ENCODE assay signal across 20 cellular contexts in genomic region chr21:40272037-40272436, GRCh38.
DNase-seq lines count a peak whose midpoint lies in the region; ATAC-seq and TF ChIP-seq lines count a peak whose summit lies in the region.
"Had no signal": no experiment of that assay in that cellular context is flagged by ENCODE, and none has a peak within 500 bp of the region (broad histone marks: within the 10 kb centered on the region; RNA-seq: fewer than 3 reads in every experiment).

No MANE protein-coding gene starts in this region.

- no peak for ATAC-seq in activated T-cell treated with anti-CD3 and anti-CD28 coated beads, Interleukin-2, amount 50 U/mL, for 72 hours (replicated peaks in 1 of 2)
- ATAC-seq in heart left ventricle: peak; percentile 16 to 79 (median 25)
- ATAC-seq: CD8-positive, alpha-beta T cell had no signal

- 14 to 19% (median 17%) methylated on average over 4 of the region's 4 CpGs for WGBS in heart left ventricle, 4 donors

- H3K36me3 ChIP-seq in heart left ventricle (no peaks in the 10 kb centered on the region), left ventricle myocardium inferior (no peaks in the 10 kb centered on the region)
- H3K36me3 ChIP-seq: BLaER1, HAP-1 had no signal

- no peak overlapping the region for H3K27ac ChIP-seq in heart left ventricle
- no peak overlapping the region for H3K27ac ChIP-seq in left ventricle myocardium inferior (replicated peaks)
- H3K27ac ChIP-seq: 22Rv1, BLaER1, C4-2B had no signal

- peak overlapping the region; percentile 12 for H3K27ac Mint-ChIP-seq in activated T-cell treated with anti-CD3 and anti-CD28 coated beads, Interleukin-2, amount 50 U/mL, for 72 hours
- H3K27ac Mint-ChIP-seq: B cell; CD4-positive, CD25-positive, alpha-beta regulatory T cell; CD8-positive, alpha-beta T cell; HFFc6 had no signal

- H3K4me1 ChIP-seq in heart left ventricle: peaks cover 0 to 6% (median 0%) of the 10 kb centered on the region in 12 donors
- H3K4me1 ChIP-seq in left ventricle myocardium inferior: peaks cover 18% of the 10 kb centered on the region
- H3K4me1 ChIP-seq: BLaER1, Caco-2, HAP-1 had no signal

- H3K27me3 ChIP-seq in heart left ventricle (no peaks in the 10 kb centered on the region), left ventricle myocardium inferior (ENCODE audit: low read depth) (no peaks in the 10 kb centered on the region)
- H3K27me3 ChIP-seq: BLaER1 had no signal

- no peaks in the 10 kb centered on the region for H3K9me3 ChIP-seq in heart left ventricle
- H3K9me3 ChIP-seq in left ventricle myocardium inferior (replicated peaks): no peaks in the 10 kb centered on the region
- H3K9me3 ChIP-seq: BLaER1, Caco-2, HAP-1 had no signal

- H3K4me1 Mint-ChIP-seq in activated T-cell treated with anti-CD3 and anti-CD28 coated beads, Interleukin-2, amount 50 U/mL, for 72 hours (ENCODE audit: low read depth): no peaks in the 10 kb centered on the region
- H3K4me1 Mint-ChIP-seq: B cell; CD4-positive, CD25-positive, alpha-beta regulatory T cell had no signal

- H3K4me3 Mint-ChIP-seq in activated T-cell treated with anti-CD3 and anti-CD28 coated beads, Interleukin-2, amount 50 U/mL, for 72 hours: no peak overlapping the region
- H3K4me3 Mint-ChIP-seq: B cell; CD4-positive, CD25-positive, alpha-beta regulatory T cell; CD8-positive, alpha-beta T cell; HFFc6 had no signal

- H3K36me3 Mint-ChIP-seq in activated T-cell treated with anti-CD3 and anti-CD28 coated beads, Interleukin-2, amount 50 U/mL, for 72 hours (ENCODE audit: insufficient read depth in 2 of 2): no peaks in the 10 kb centered on the region
- H3K36me3 Mint-ChIP-seq: CD4-positive, CD25-positive, alpha-beta regulatory T cell; CD8-positive, alpha-beta T cell had no signal

- H3K9me3 Mint-ChIP-seq in activated T-cell treated with anti-CD3 and anti-CD28 coated beads, Interleukin-2, amount 50 U/mL, for 72 hours: peaks cover 1 to 4% of the 10 kb centered on the region in 2 donors

- peak; percentile 30 for DNase-seq in NCI-H146 (lab: John Stamatoyannopoulos, UW)
- DNase-seq in NCI-H146 treated with DMSO at 0.1 percent for 48 hours (lab: John Stamatoyannopoulos, UW; ENCODE audit: unreplicated experiment): no peak
- DNase-seq in activated T-cell treated with anti-CD3 and anti-CD28 coated beads, Interleukin-2, amount 50 U/mL, for 72 hours: no peak
- DNase-seq in activated T-cell treated with anti-CD3 and anti-CD28 coated beads for 4 hours: no peak
- no peak for DNase-seq in heart left ventricle
- no peak for DNase-seq in left ventricle myocardium inferior
- DNase-seq in SK-N-DZ (ENCODE audit: low spot score): peak; percentile 3
- DNase-seq in activated CD4-positive, CD25-positive, alpha-beta regulatory T cell treated with anti-CD3 and anti-CD28 coated beads, Interleukin-2, amount 50 U/mL, for 72 hours: no peak
- DNase-seq: Caco-2; CD4-positive, CD25-positive, alpha-beta regulatory T cell; CD8-positive, alpha-beta T cell; DMS153; DND-41; GOT3; HFFc6 had no signal

- intact Hi-C loops in heart left ventricle (cut with DNase I): no loop called here
- intact Hi-C loops in left ventricle myocardium inferior (cut with micrococcal nuclease): no loop called here

- TF ChIP-seq POLR2A in heart left ventricle (IDR thresholded peaks at IDR 0.05): no peak

- no peaks in the 10 kb centered on the region for H3K27me3 Mint-ChIP-seq in activated T-cell treated with anti-CD3 and anti-CD28 coated beads, Interleukin-2, amount 50 U/mL, for 72 hours (ENCODE audit: low read depth)
- H3K27me3 Mint-ChIP-seq: B cell; CD4-positive, CD25-positive, alpha-beta regulatory T cell had no signal

- H3K4me3 ChIP-seq in heart left ventricle (no peak overlapping the region), left ventricle myocardium inferior (no peak overlapping the region)
- H3K4me3 ChIP-seq: BLaER1, HAP-1 had no signal

- TF ChIP-seq CTCF in heart left ventricle (IDR thresholded peaks at IDR 0.05) (no peak), left ventricle myocardium inferior (IDR thresholded peaks at IDR 0.05; ENCODE audit: borderline replicate concordance) (no peak)

Comparison
In these comparisons a context has a peak if more than half of its experiments do, and no peak if none do; other contexts are left out.
1. DNase-seq: peak in NCI-H146 (single experiment) and SK-N-DZ (single experiment); none in NCI-H146 treated with DMSO at 0.1 percent for 48 hours (single experiment), activated T-cell treated with anti-CD3 and anti-CD28 coated beads, Interleukin-2, amount 50 U/mL, for 72 hours (0 of 2), activated T-cell treated with anti-CD3 and anti-CD28 coated beads for 4 hours (single experiment), heart left ventricle (0 of 5), left ventricle myocardium inferior (single experiment) and activated CD4-positive, CD25-positive, alpha-beta regulatory T cell treated with anti-CD3 and anti-CD28 coated beads, Interleukin-2, amount 50 U/mL, for 72 hours (single experiment).
2. ATAC-seq: peak in heart left ventricle (4 of 4); none in activated T-cell treated with anti-CD3 and anti-CD28 coated beads, Interleukin-2, amount 50 U/mL, for 72 hours (0 of 2).